In the genomic region with DNA sequence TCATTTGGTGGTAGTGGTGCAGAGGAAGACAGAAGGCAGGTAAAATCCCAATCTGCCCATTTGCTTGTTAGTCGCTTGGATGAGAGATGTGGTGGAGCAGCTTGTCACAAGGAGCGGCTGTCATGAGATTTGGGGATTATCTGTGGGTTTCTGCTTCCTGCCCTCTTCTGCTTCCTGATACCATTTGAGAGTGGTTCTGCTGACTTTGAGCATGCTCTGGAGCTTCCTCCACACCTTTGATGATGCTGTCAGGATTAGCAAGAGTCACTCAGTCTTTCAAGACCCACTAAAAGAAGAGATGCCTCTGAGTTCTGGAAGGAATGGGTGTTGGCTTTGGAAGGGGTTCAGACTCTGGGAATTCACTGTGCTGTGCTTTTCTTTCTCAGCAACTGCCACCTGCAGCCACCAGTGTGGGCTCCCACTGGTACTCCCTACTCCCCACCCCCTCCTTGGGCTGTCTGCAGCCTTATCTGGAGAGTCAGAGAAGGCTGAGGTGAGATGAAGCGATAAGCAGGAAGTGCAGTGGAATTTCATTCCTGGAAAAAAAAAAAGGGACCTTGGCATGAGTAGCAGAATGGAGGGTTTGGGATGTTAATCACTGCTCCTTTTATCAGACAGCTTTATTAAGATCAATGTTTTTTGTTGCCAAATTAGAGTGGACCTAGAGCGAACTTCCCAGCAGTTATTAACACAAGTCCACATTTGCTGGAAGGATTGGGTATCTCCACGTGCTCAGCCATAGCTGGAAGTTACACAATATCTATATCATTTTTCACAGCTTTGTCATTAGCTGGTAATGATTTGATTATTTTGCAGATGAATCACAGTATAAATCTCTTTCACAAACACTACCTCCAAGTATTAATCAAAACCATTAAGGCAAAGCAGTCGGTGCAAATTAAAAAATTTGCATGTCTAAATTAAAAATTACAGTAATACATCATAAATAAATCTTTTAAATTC, we compare ENCODE assay signal across 12 cellular contexts.
A peak's percentile ranks its signal among the peaks of the same experiment; 100 is the strongest.
DNase-seq lines count a peak whose midpoint lies in the region; ATAC-seq and TF ChIP-seq lines count a peak whose summit lies in the region.
"Had no signal": no experiment of that assay in that cellular context is flagged by ENCODE, and none has a peak within 500 bp of the region (broad histone marks: within the 10 kb centered on the region; RNA-seq: fewer than 3 reads in every experiment).

No MANE protein-coding gene starts in this region.

- peaks cover 16 to 20% of the 10 kb centered on the region in 2 donors for H3K36me3 Mint-ChIP-seq in activated T-cell treated with anti-CD3 and anti-CD28 coated beads, Interleukin-2, amount 50 U/mL, for 72 hours (ENCODE audit: insufficient read depth in 2 of 2)
- no peaks in the 10 kb centered on the region for H3K36me3 Mint-ChIP-seq in mesothelial cell of epicardium

- peak overlapping the region; percentile 99 for H3K27ac Mint-ChIP-seq in activated T-cell treated with anti-CD3 and anti-CD28 coated beads, Interleukin-2, amount 50 U/mL, for 72 hours
- H3K27ac Mint-ChIP-seq in mesothelial cell of epicardium = peak overlapping the region; percentile 15

- no peak overlapping the region for H2BK15ac ChIP-seq in IMR-90 (ENCODE audit: low read depth, low read length)

- no peak overlapping the region for H3K18ac ChIP-seq in IMR-90 (ENCODE audit: low read depth, low read length)

- H3K4ac ChIP-seq in IMR-90 (ENCODE audit: low read depth, low read length) = no peak overlapping the region

- H3K14ac ChIP-seq in IMR-90 (replicated peaks; ENCODE audit: low read depth, low read length) = no peak overlapping the region

- H3K9me3 Mint-ChIP-seq in activated T-cell treated with anti-CD3 and anti-CD28 coated beads, Interleukin-2, amount 50 U/mL, for 72 hours = peaks cover 0 to 7% of the 10 kb centered on the region in 2 donors
- no peaks in the 10 kb centered on the region for H3K9me3 Mint-ChIP-seq in mesothelial cell of epicardium

- no peaks in the 10 kb centered on the region for H4K20me1 ChIP-seq in IMR-90 (ENCODE audit: insufficient read depth, low read length)

- ATAC-seq in IMR-90 (ENCODE audit: low read depth) (no peak), left cardiac atrium (no peak)
- peak; percentile 43 to 70 for ATAC-seq in activated T-cell treated with anti-CD3 and anti-CD28 coated beads, Interleukin-2, amount 50 U/mL, for 72 hours (replicated peaks in 1 of 2)

- H3K9me1 ChIP-seq in IMR-90 (ENCODE audit: insufficient read depth, low read length) = no peaks in the 10 kb centered on the region

- H3K23ac ChIP-seq in IMR-90 (ENCODE audit: low read depth, low read length) = no peak overlapping the region

- H2BK20ac ChIP-seq in IMR-90 (ENCODE audit: low read depth, low read length) = no peak overlapping the region

- no peak overlapping the region for H3K56ac ChIP-seq in IMR-90 (ENCODE audit: extremely low read depth, insufficient read depth, low read length)

- no CpG with 5 or more reads among the region's 6 CpGs for WGBS in IMR-90 (ENCODE audit: extremely low coverage in 2 of 2, insufficient read length in 1 of 2), 2 experiments

- H4K91ac ChIP-seq in IMR-90 (ENCODE audit: insufficient read depth, low read depth, low read length) = no peak overlapping the region

- H3K9ac ChIP-seq in IMR-90 (ENCODE audit: low read depth, low read length) = no peak overlapping the region

- H2BK5ac ChIP-seq in IMR-90 (ENCODE audit: low read depth, low read length, poor library complexity, severe bottlenecking) = no peak overlapping the region

- POLR2A ChIA-PET in IMR-90 (lab: Charles Lee; ENCODE audit: unreplicated experiment) = no interaction called here

- no peak overlapping the region for H2BK120ac ChIP-seq in IMR-90 (ENCODE audit: low read depth, low read length)

- TF ChIP-seq CTCF in IMR-90 (conservative IDR thresholded peaks at IDR 0.05; ENCODE audit: low read depth, low read length) = no peak
- no peak for TF ChIP-seq CTCF in mesothelial cell of epicardium (IDR thresholded peaks at IDR 0.05; ENCODE audit: unreplicated experiment)

- no peak overlapping the region for H2AFZ ChIP-seq in IMR-90 (replicated peaks; ENCODE audit: low read length, poor library complexity)

- H2AK9ac ChIP-seq in IMR-90 (replicated peaks; ENCODE audit: low read depth, low read length, poor library complexity) = no peak overlapping the region

- H3K4me1 ChIP-seq in IMR-90 (ENCODE audit: control insufficient read depth, insufficient read depth, low read length) = no peaks in the 10 kb centered on the region
- H3K4me1 ChIP-seq: testis had no signal

- no peak overlapping the region for H3K4me3 ChIP-seq in IMR-90 (ENCODE audit: insufficient read depth, low read depth, low read length)
- H3K4me3 ChIP-seq: testis had no signal

- TF ChIP-seq RAD21 in IMR-90 (IDR thresholded peaks at IDR 0.05; ENCODE audit: low read length) = no peak

- TF ChIP-seq POLR2A in IMR-90 (IDR thresholded peaks at IDR 0.05; ENCODE audit: low read depth, low read length) = no peak

- no peak overlapping the region for H4K8ac ChIP-seq in IMR-90 (ENCODE audit: low read depth in 2 of 2, low read length in 2 of 2)

- no peak overlapping the region for H4K5ac ChIP-seq in IMR-90 (ENCODE audit: low read depth, low read length)

- intact Hi-C loops in IMR-90 (cut with micrococcal nuclease) (no loop called here), left cardiac atrium (cut with DNase I) (no loop called here)

- CTCF ChIA-PET in IMR-90 (lab: Yijun Ruan, JAX) = no interaction called here

- BruUV-seq in IMR-90 (replicated peaks; lab: Mats Ljungman, UMichigan) = no TSS peak

- no peaks in the 10 kb centered on the region for H3K27me3 Mint-ChIP-seq in activated T-cell treated with anti-CD3 and anti-CD28 coated beads, Interleukin-2, amount 50 U/mL, for 72 hours (ENCODE audit: low read depth)
- H3K27me3 Mint-ChIP-seq in mesothelial cell of epicardium (ENCODE audit: low read depth) = no peaks in the 10 kb centered on the region

- no peaks in the 10 kb centered on the region for H3K36me3 ChIP-seq in IMR-90 (ENCODE audit: control insufficient read depth, insufficient read depth, low read length)

- no peak overlapping the region for H3K4me2 ChIP-seq in IMR-90 (ENCODE audit: low read depth, low read length)

- no peak overlapping the region for H2AK5ac ChIP-seq in IMR-90 (ENCODE audit: low read depth, low read length)

- in situ Hi-C loops in IMR-90 (cut with MboI; ENCODE audit: low sequenced_read_pairs) = no loop called here

- peak overlapping the region; percentile 74 to 93 for H3K4me3 Mint-ChIP-seq in activated T-cell treated with anti-CD3 and anti-CD28 coated beads, Interleukin-2, amount 50 U/mL, for 72 hours
- no peak overlapping the region for H3K4me3 Mint-ChIP-seq in mesothelial cell of epicardium

- no peaks in the 10 kb centered on the region for H3K79me1 ChIP-seq in IMR-90 (ENCODE audit: low read depth in 1 of 2, low read length in 2 of 2)

- no peaks in the 10 kb centered on the region for H3K27me3 ChIP-seq in IMR-90 (ENCODE audit: control insufficient read depth, insufficient read depth, low read length)
- H3K27me3 ChIP-seq: testis had no signal

- H3K27ac ChIP-seq in IMR-90 (ENCODE audit: insufficient read depth, low read length) = no peak overlapping the region
- H3K27ac ChIP-seq: testis had no signal

- peaks cover 95% of the 10 kb centered on the region for H3K4me1 Mint-ChIP-seq in activated T-cell treated with anti-CD3 and anti-CD28 coated beads, Interleukin-2, amount 50 U/mL, for 72 hours (ENCODE audit: low read depth)
- peaks cover 35% of the 10 kb centered on the region for H3K4me1 Mint-ChIP-seq in mesothelial cell of epicardium

- peaks cover 6% of the 10 kb centered on the region; the same call in 1 of the 2 replicates for H3K9me3 ChIP-seq in IMR-90 (ENCODE audit: control insufficient read depth, insufficient read depth, low read length)
- H3K9me3 ChIP-seq: testis had no signal

- DNase-seq in NCI-H146 (lab: John Stamatoyannopoulos, UW) (peak; percentile 14), NCI-H146 treated with DMSO at 0.1 percent for 48 hours (lab: John Stamatoyannopoulos, UW; ENCODE audit: unreplicated experiment) (no peak), IMR-90 (no peak), mesothelial cell of epicardium (ENCODE audit: low spot score in 2 of 2, unreplicated experiment in 2 of 2) (no peak), cerebellar cortex (ENCODE audit: low spot score) (no peak), NCI-H1417 treated with DMSO at 0.1 percent for 48 hours (lab: John Stamatoyannopoulos, UW) (no peak), left cardiac atrium (no peak)
- peak; percentile 16 to 53 for DNase-seq in activated T-cell treated with anti-CD3 and anti-CD28 coated beads, Interleukin-2, amount 50 U/mL, for 72 hours
- DNase-seq: erythroblast, HCEC 1CT, NCI-H187, testis had no signal

- dilution Hi-C loops in IMR-90 (cut with HindIII; ENCODE audit: low sequenced_read_pairs, unreplicated experiment) = no loop called here

TF ChIP-seq in IMR-90, 13 proteins besides CTCF, POLR2A, EP300 and RAD21:
- TF ChIP-seq CEBPB (IDR thresholded peaks at IDR 0.05; ENCODE audit: low read depth, low read length) (0 out of 2 replicates have a peak, but pooled peaks have one; percentile 14), RCOR1 (IDR thresholded peaks at IDR 0.05; ENCODE audit: insufficient replicate concordance, low read length) (no peak)
TF ChIP-seq in IMR-90: peak in this region for 1.

Comparison
In these comparisons a context has a peak if more than half of its experiments do, and no peak if none do; other contexts are left out.
1. DNase-seq: peak in NCI-H146 (single experiment) and activated T-cell treated with anti-CD3 and anti-CD28 coated beads, Interleukin-2, amount 50 U/mL, for 72 hours (2 of 2); none in NCI-H146 treated with DMSO at 0.1 percent for 48 hours (single experiment), IMR-90 (single experiment), mesothelial cell of epicardium (0 of 2), cerebellar cortex (single experiment), NCI-H1417 treated with DMSO at 0.1 percent for 48 hours (single experiment) and left cardiac atrium (single experiment).
2. ATAC-seq: peak in activated T-cell treated with anti-CD3 and anti-CD28 coated beads, Interleukin-2, amount 50 U/mL, for 72 hours (2 of 2); none in IMR-90 (single experiment) and left cardiac atrium (0 of 2).